Comparison of ENCODE assay signal across 8 cellular contexts in the genomic region with DNA sequence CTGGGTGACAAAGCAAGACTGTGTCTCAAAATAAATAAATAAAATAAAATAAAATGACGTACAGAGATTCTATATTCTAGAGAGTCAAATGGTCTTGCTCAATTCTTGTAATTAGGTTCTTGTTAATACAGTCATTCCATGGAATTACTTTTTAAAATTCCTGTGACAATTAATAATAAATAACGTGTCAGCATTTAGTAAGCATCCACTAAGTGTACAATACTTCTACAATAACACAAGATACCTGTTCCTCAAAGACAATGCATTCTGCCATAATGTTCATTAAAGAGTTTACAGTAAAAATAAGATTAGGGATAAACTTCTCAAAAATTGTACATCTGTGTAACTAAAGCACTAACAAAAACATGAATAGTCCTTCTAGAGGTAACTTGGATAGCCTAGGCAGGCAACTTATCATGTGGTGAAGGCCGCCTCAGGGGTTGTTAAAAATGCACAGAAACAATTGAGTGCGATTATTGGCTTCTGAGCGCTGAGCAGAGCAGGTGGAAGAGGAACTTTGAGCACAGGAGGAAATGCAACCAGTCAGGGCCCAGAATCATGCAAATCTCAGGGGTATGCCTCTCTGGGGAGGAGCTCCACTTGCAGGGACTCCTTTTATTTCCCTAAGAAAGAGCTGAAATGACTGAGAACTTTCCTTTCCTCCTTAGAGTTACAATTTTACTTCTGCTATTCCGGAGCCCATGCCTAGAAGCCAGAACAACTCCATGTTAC. TPM values are rescaled to one million over a fixed set of nuclear protein-coding genes. Genes with fewer than 3 reads are reported as not detected.
DNase-seq lines count a peak whose midpoint lies in the region; ATAC-seq, FAIRE-seq and TF ChIP-seq lines count a peak whose summit lies in the region.

No MANE protein-coding gene starts in this region.

- no peak overlapping the region for H3K4me3 Mint-ChIP-seq in Calu3 (ENCODE audit: low read depth, unreplicated experiment)

- H3K27ac Mint-ChIP-seq in Calu3 (ENCODE audit: unreplicated experiment), result no peak overlapping the region

- H3K27me3 Mint-ChIP-seq in Calu3 (ENCODE audit: unreplicated experiment), result no peaks in the 10 kb centered on the region

- CTCF ChIA-PET in Calu3 (lab: Charles Lee), result no interaction called here

- H3K9me3 Mint-ChIP-seq in Calu3 (ENCODE audit: low read depth, unreplicated experiment), result no peaks in the 10 kb centered on the region

- ATAC-seq in HG02943 (IDR thresholded peaks at IDR 0.05; ENCODE audit: low read depth, unreplicated experiment), result peak; percentile 99

- no peak for TF ChIP-seq CTCF in Calu3 (IDR thresholded peaks at IDR 0.05; ENCODE audit: unreplicated experiment)

- peak; percentile 27 for DNase-seq in Ammon's horn (ENCODE audit: low spot score)
- DNase-seq in GM19239 (ENCODE audit: insufficient read length, low spot score), result peak; percentile 40
- DNase-seq in NOMO-1 treated with dmso at 0.1 percent for 144 hours (lab: John Stamatoyannopoulos, UW; ENCODE audit: unreplicated experiment), result peak; percentile 73
- no peak for DNase-seq in activated T-cell treated with anti-CD3 and anti-CD28 coated beads, Interleukin-2, amount 50 U/mL, for 48 hours
- no peak for DNase-seq in middle frontal gyrus (ENCODE audit: extremely low spot score, low spot score)
- no peak for DNase-seq in Calu3
- DNase-seq in EL, result no peak

- FAIRE-seq in GM19239 (lab: Jason Lieb, UNC), result peak; percentile 98

- no peaks in the 10 kb centered on the region for H3K4me1 Mint-ChIP-seq in Calu3 (ENCODE audit: low read depth, unreplicated experiment)

- BruUV-seq in Calu3 (replicated peaks; lab: Mats Ljungman, UMichigan), result no TSS peak

- H3K36me3 Mint-ChIP-seq in Calu3 (ENCODE audit: insufficient read depth, unreplicated experiment), result peaks cover 11% of the 10 kb centered on the region

- intact Hi-C loops in Calu3 (cut with micrococcal nuclease; ENCODE audit: unreplicated experiment), result no loop called here

RNA-seq across cellular contexts. Expression of gene QRSL1, which starts 37.1 kb away (rescaled TPM):
- 21.8 and 27.7 TPM in 2 replicates for total RNA-seq in Calu3 (2022)

RNA-seq across cellular contexts. Expression of gene RTN4IP1, which starts 37.2 kb away (rescaled TPM):
- total RNA-seq in Calu3 (2022), result 15.2 and 18.8 TPM in 2 replicates

Comparison
In these comparisons a context has a peak if more than half of its experiments do, and no peak if none do; other contexts are left out.
1. DNase-seq: peak in Ammon's horn (single experiment), GM19239 (single experiment) and NOMO-1 treated with dmso at 0.1 percent for 144 hours (single experiment); none in activated T-cell treated with anti-CD3 and anti-CD28 coated beads, Interleukin-2, amount 50 U/mL, for 48 hours (0 of 2), middle frontal gyrus (single experiment), Calu3 (single experiment) and EL (single experiment).